ENCODE assay signal across 1 cellular context in the genomic region with DNA sequence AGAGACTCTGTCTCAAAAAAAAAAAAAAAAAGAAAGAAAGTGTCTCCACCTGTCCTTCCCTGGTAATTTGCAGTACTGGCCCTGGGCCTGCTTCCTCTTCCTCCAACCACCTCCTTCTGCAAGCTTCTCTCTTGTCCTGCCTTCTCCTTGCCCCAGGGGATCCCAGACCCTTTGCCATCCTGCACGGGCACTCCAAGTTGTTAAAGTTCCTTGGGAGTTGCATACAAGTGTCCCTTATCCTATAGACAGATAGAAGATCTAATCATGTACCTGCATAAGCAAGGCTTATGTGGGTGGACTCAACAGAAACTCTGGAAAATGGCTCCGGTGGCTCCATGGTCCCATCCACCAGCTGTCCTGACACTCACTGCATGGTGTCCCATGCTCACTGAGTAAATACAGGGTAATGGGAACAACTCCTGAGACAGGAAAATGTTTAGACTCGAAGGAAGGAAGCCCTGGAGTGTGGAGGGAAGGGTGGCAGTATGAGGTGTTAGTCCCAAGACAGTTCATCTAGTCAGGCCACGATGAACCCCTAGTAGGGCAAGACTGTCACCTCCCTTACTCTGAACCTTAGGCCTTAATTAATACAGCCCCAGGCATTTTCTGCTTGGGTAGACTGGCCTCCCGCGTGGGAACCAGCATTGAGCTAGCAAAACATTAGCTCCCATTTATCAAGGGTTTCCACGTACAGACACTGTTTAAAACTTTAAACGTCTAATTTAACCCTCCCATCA.
TF ChIP-seq lines count a peak whose summit lies in the region.

No MANE protein-coding gene starts in this region.

TF ChIP-seq in HCT116, 20 proteins besides CTCF, POLR2A, EP300 and RAD21 (continued from another document):
- TF ChIP-seq, protein P1, sequence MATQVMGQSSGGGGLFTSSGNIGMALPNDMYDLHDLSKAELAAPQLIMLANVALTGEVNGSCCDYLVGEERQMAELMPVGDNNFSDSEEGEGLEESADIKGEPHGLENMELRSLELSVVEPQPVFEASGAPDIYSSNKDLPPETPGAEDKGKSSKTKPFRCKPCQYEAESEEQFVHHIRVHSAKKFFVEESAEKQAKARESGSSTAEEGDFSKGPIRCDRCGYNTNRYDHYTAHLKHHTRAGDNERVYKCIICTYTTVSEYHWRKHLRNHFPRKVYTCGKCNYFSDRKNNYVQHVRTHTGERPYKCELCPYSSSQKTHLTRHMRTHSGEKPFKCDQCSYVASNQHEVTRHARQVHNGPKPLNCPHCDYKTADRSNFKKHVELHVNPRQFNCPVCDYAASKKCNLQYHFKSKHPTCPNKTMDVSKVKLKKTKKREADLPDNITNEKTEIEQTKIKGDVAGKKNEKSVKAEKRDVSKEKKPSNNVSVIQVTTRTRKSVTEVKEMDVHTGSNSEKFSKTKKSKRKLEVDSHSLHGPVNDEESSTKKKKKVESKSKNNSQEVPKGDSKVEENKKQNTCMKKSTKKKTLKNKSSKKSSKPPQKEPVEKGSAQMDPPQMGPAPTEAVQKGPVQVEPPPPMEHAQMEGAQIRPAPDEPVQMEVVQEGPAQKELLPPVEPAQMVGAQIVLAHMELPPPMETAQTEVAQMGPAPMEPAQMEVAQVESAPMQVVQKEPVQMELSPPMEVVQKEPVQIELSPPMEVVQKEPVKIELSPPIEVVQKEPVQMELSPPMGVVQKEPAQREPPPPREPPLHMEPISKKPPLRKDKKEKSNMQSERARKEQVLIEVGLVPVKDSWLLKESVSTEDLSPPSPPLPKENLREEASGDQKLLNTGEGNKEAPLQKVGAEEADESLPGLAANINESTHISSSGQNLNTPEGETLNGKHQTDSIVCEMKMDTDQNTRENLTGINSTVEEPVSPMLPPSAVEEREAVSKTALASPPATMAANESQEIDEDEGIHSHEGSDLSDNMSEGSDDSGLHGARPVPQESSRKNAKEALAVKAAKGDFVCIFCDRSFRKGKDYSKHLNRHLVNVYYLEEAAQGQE (IDR thresholded peaks at IDR 0.05; ENCODE audit: low read depth), result no peak
